ENCODE assay signal across 15 cellular contexts in the genomic region with DNA sequence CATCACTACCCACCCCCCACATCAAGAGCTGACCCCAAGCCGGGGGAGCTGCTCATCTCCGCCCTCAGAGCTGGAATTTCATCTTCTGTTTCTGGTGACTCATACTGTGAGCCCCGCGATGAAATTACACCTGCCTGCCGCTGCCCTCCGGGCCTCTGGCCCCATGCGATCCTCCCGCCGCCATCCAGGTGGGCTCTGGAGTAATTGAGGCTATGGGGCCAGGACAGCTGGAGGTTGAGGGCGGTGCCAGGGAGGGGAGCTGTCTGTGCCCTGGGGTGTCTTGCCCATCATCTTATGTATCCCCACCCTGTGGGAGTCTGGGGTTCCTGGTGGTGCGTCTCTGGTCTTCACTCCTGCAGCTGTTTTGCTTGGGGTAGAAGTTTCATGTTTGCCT. TPM values are rescaled to one million over a fixed set of nuclear protein-coding genes. Genes with fewer than 3 reads are reported as not detected.
DNase-seq lines count a peak whose midpoint lies in the region; ATAC-seq, FAIRE-seq and TF ChIP-seq lines count a peak whose summit lies in the region.
"Had no signal": no experiment of that assay in that cellular context is flagged by ENCODE, and none has a peak within 500 bp of the region (broad histone marks: within the 10 kb centered on the region; RNA-seq: fewer than 3 reads in every experiment).

No MANE protein-coding gene starts in this region.

- intact Hi-C loops in aorta (cut with DNase I), result no loop called here

- H3K9me3 ChIP-seq in A549, result no peaks in the 10 kb centered on the region
- no peaks in the 10 kb centered on the region for H3K9me3 ChIP-seq in aorta (ENCODE audit: control insufficient read depth, low read length)

- TF ChIP-seq CTCF in A549 (IDR thresholded peaks at IDR 0.05), result no peak
- no peak for TF ChIP-seq CTCF in mesothelial cell of epicardium (IDR thresholded peaks at IDR 0.05; ENCODE audit: unreplicated experiment)

- no peak for ATAC-seq in A549
- ATAC-seq in HG03196 (IDR thresholded peaks at IDR 0.05; ENCODE audit: unreplicated experiment), result no peak
- no peak for ATAC-seq in aorta (ENCODE audit: low FRiP score)
- no peak for ATAC-seq in HG03280 (IDR thresholded peaks at IDR 0.05; ENCODE audit: unreplicated experiment)
- ATAC-seq: CD8-positive, alpha-beta T cell; natural killer cell had no signal

- no peak for FAIRE-seq in A549 (lab: Jason Lieb, UNC)

- H3K27me3 Mint-ChIP-seq in mesothelial cell of epicardium (ENCODE audit: low read depth), result no peaks in the 10 kb centered on the region

- no peak overlapping the region for H3K4me2 ChIP-seq in A549

- peak overlapping the region; percentile 93 for H3K27ac Mint-ChIP-seq in mesothelial cell of epicardium
- H3K27ac Mint-ChIP-seq: activated B cell treated with CpG ODN at 0.5 μM for 24 hours; CD8-positive, alpha-beta T cell; natural killer cell had no signal

- H3K36me3 ChIP-seq in H7 (replicated peaks; ENCODE audit: control insufficient read depth, insufficient read depth, low read length), result no peaks in the 10 kb centered on the region; the same call in none of the 2 replicates
- no peaks in the 10 kb centered on the region for H3K36me3 ChIP-seq in aorta (ENCODE audit: control insufficient read depth in 1 of 2, insufficient read depth in 2 of 2, low read length in 1 of 2)

- no peak for TF ChIP-seq RAD21 in A549 (conservative IDR thresholded peaks at IDR 0.05 in 1 of 2, IDR thresholded peaks at IDR 0.05 in 1 of 2)

- CTCF ChIA-PET in A549 (lab: Yijun Ruan, JAX), result interaction anchor here (0.9 to 1.9 kb wide), 5 partner anchors 10 to 62 kb away, joined by 3 to 7 read pairs (median 5); no protein-coding TSS in a partner anchor

- peak overlapping the region in 1 of 2 experiments; percentile 17; a peak in 3 of 6 replicates for H3K27ac ChIP-seq in A549
- H3K27ac ChIP-seq in aorta (ENCODE audit: low read depth in 1 of 2, low read length in 2 of 2), result no peak overlapping the region

- H3K36me3 Mint-ChIP-seq in mesothelial cell of epicardium, result peaks cover 3% of the 10 kb centered on the region
- H3K36me3 Mint-ChIP-seq: CD8-positive, alpha-beta T cell; natural killer cell had no signal

- DNase-seq in A549 (ENCODE audit: low read depth in 1 of 2, low spot score in 1 of 2) (no peak), H7 (peak; percentile 65), RPMI8226 (peak; percentile 58), mesothelial cell of epicardium (ENCODE audit: low spot score in 2 of 2, unreplicated experiment in 2 of 2) (no peak), aorta (no peak), T-helper 1 cell (no peak)
- DNase-seq: activated B cell treated with CpG ODN at 0.5 μM for 24 hours; CD8-positive, alpha-beta T cell; islet precursor cell; natural killer cell; NCI-H446; SHP77 treated with DMSO at 0.1 percent for 48 hours; T-helper 2 cell had no signal

- no peaks in the 10 kb centered on the region for H3K9me3 Mint-ChIP-seq in mesothelial cell of epicardium
- H3K9me3 Mint-ChIP-seq: activated B cell treated with CpG ODN at 0.5 μM for 24 hours; CD8-positive, alpha-beta T cell; natural killer cell had no signal

- H3K4me3 Mint-ChIP-seq in mesothelial cell of epicardium, result no peak overlapping the region
- H3K4me3 Mint-ChIP-seq: activated B cell treated with CpG ODN at 0.5 μM for 24 hours; CD8-positive, alpha-beta T cell; natural killer cell had no signal

- POLR2A ChIA-PET in A549 (lab: Yijun Ruan, JAX), result interaction anchor here (0.9 kb wide), 1 partner anchor 15 kb away, joined by 3 read pairs; no protein-coding TSS in a partner anchor

- TF ChIP-seq EP300 in A549 (IDR thresholded peaks at IDR 0.05), result no peak

- peaks cover 36% of the 10 kb centered on the region for H3K4me1 Mint-ChIP-seq in mesothelial cell of epicardium
- H3K4me1 Mint-ChIP-seq: natural killer cell had no signal

- no peak for TF ChIP-seq POLR2A in A549 (IDR thresholded peaks at IDR 0.05; ENCODE audit: low read length)

- peaks cover 8% of the 10 kb centered on the region for H3K4me1 ChIP-seq in A549
- no peaks in the 10 kb centered on the region for H3K4me1 ChIP-seq in aorta (ENCODE audit: control insufficient read depth in 1 of 2, insufficient read depth in 2 of 2, low read length in 2 of 2)

- WGBS in A549 (ENCODE audit: missing lambda C conversion rate), result 89% methylated on average over 9 of the region's 11 CpGs
- 85 to 90% methylated on average over 11 of the region's 11 CpGs for WGBS in aorta, 2 donors

- H3K27me3 ChIP-seq in H7 (ENCODE audit: control insufficient read depth, insufficient read depth, low read length) (no peaks in the 10 kb centered on the region), aorta (ENCODE audit: control insufficient read depth in 1 of 2, insufficient read depth in 2 of 2, low read length in 1 of 2) (no peaks in the 10 kb centered on the region)

- no peak overlapping the region for H3K4me3 ChIP-seq in A549
- no peak overlapping the region for H3K4me3 ChIP-seq in H7 (ENCODE audit: insufficient read depth, low read depth, low read length)
- H3K4me3 ChIP-seq in aorta (ENCODE audit: low read length in 2 of 2), result no peak overlapping the region

TF ChIP-seq in A549, 52 proteins besides CTCF, POLR2A, EP300 and RAD21:
- TF ChIP-seq KDM1A (IDR thresholded peaks at IDR 0.05; ENCODE audit: low read depth), result no peak
- no peak for TF ChIP-seq FOSL2 (IDR thresholded peaks at IDR 0.05)
- peak; percentile 26; the same call in 1 of the 2 replicates for TF ChIP-seq FOSL2 (CRISPR knock-in tag; IDR thresholded peaks at IDR 0.05)

RNA-seq across cellular contexts. Expression of gene GTF2IRD1, which starts 9.0 kb away (rescaled TPM):
- polyA plus RNA-seq in A549 (2011; rRNA removed), result 20.5 and 23.2 TPM in 2 replicates
- 19.0 and 21.6 TPM in 2 replicates for polyA plus RNA-seq in A549 (2012; cell fraction: cytosol; rRNA removed)
- polyA plus RNA-seq in A549 (2012; cell fraction: nucleus; rRNA removed), result 21.1 and 26.9 TPM in 2 replicates
- 19.9 to 21.7 TPM (median 21.5 TPM) in 3 replicates for polyA plus RNA-seq in A549 (2017; fragmentation: RNase III; extraction: RNeasy Plus Mini Kit Qiagen cat#74134 plus additional on column Dnase treatment)
- polyA minus RNA-seq in A549 (2011; rRNA and poly(A)+ RNA removed), result 16.4 and 25.3 TPM in 2 replicates
- total RNA-seq in H7 (2014; rRNA removed; shearing (Covaris generic)), result 19.6 and 21.1 TPM in 2 replicates
- 73.3 to 84.0 TPM (median 80.8 TPM) in 3 replicates for total RNA-seq in mesothelial cell of epicardium
- total RNA-seq in aorta, result 10 to 100 TPM; 10.3 to 11.5 TPM
- 1 to 10 TPM; 4.3 to 4.8 TPM for polyA plus RNA-seq in aorta
- total RNA-seq: natural killer cell had no signal

Comparison
In these comparisons a context has a peak if more than half of its experiments do, and no peak if none do; other contexts are left out.
1. DNase-seq: peak in H7 (single experiment) and RPMI8226 (single experiment); none in A549 (0 of 2), mesothelial cell of epicardium (0 of 2), aorta (0 of 2) and T-helper 1 cell (0 of 5).